ENCODE assay signal across 22 cellular contexts in the genomic region with DNA sequence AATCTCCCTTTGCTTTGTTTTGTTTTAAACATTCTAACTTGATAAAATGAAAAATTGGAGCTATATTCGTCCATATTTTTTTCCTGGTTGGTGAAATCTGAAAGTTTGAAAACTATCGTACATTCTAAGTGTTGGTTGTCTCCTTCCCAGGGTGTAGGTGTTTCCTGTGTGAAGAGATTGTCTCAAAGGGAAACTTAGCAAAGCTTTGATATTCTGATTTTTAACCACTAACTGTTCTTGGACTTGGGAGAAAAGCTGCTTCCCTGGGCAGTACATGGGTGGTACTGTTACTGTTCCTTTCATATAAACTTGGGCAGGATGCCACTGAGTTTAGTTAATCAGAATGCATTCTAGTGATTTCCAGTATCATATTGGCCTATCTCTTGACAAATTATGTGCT.
"Had no signal": no experiment of that assay in that cellular context is flagged by ENCODE, and none has a peak within 500 bp of the region (broad histone marks: within the 10 kb centered on the region; RNA-seq: fewer than 3 reads in every experiment).

No MANE protein-coding gene starts in this region.

- H3K27me3 Mint-ChIP-seq: dendritic cell treated with granulocyte-macrophage colony-stimulating factor and Interleukin-4, amounts not matched to agents 40 ng/mL and 50 ng/mL, for 4 days; stimulated activated memory B cell treated with anti-CD40 and anti-IgM and Interleukin-4, amounts not matched to agents 10 μg/mL and 1 μg/mL and 100 μg/mL, for 72 hours had no signal

- H3K36me3 ChIP-seq: ascending aorta, esophagus squamous epithelium, thyroid gland had no signal

- H3K4me1 ChIP-seq: ascending aorta, esophagus squamous epithelium, foreskin keratinocyte had no signal

- FAIRE-seq: bronchial epithelial cell, kidney had no signal

- H3K27ac Mint-ChIP-seq: activated T-helper 1 cell treated with anti-CD3 and anti-CD28 coated beads, Interleukin-12 subunit alpha, Interleukin-12 subunit beta, Interleukin-2, Interleukin-4 antibody, amounts not matched to agents 30 ng/mL and 10 ng/mL and 1 ng/mL, durations not matched to agents 14 hours and 24 hours and 36 hours; dendritic cell treated with granulocyte-macrophage colony-stimulating factor and Interleukin-4, amounts not matched to agents 40 ng/mL and 50 ng/mL, for 4 days; mesothelial cell of epicardium; nephron progenitor cell; stimulated activated memory B cell treated with anti-CD40 and anti-IgM and Interleukin-4, amounts not matched to agents 10 μg/mL and 1 μg/mL and 100 μg/mL, for 72 hours; T-helper 1 cell treated with Interleukin-12 subunit alpha and Interleukin-12 subunit beta and Interleukin-4 antibody, amounts not matched to agents 30 μg/mL and 1 μg/mL, for 36 hours had no signal

- H3K4me1 Mint-ChIP-seq: mesothelial cell of epicardium had no signal

- H3K9me3 Mint-ChIP-seq: activated T-helper 1 cell treated with anti-CD3 and anti-CD28 coated beads, Interleukin-12 subunit alpha, Interleukin-12 subunit beta, Interleukin-2, Interleukin-4 antibody, amounts not matched to agents 30 ng/mL and 10 ng/mL and 1 ng/mL, durations not matched to agents 14 hours and 24 hours and 36 hours; dendritic cell treated with granulocyte-macrophage colony-stimulating factor and Interleukin-4, amounts not matched to agents 40 ng/mL and 50 ng/mL, for 4 days; stimulated activated memory B cell treated with anti-CD40 and anti-IgM and Interleukin-4, amounts not matched to agents 10 μg/mL and 1 μg/mL and 100 μg/mL, for 72 hours; T-helper 1 cell treated with Interleukin-12 subunit alpha and Interleukin-12 subunit beta and Interleukin-4 antibody, amounts not matched to agents 30 μg/mL and 1 μg/mL, for 36 hours had no signal

- H3K27me3 ChIP-seq: ascending aorta, esophagus squamous epithelium, foreskin keratinocyte, thyroid gland had no signal

- H3K9me3 ChIP-seq: ascending aorta, esophagus squamous epithelium, thyroid gland had no signal

- H3K27ac ChIP-seq: ascending aorta, esophagus squamous epithelium, foreskin keratinocyte had no signal

- H3K4me3 ChIP-seq: ascending aorta, esophagus squamous epithelium, lung, thyroid gland had no signal

- ATAC-seq: activated CD4-positive, CD25-positive, alpha-beta regulatory T cell treated with anti-CD3 and anti-CD28 coated beads, Interleukin-2, amount 50 U/mL, for 24 hours; foreskin keratinocyte; left lobe of liver; sciatic nerve; stimulated activated memory B cell treated with anti-CD40 and anti-IgM and Interleukin-4, amounts not matched to agents 10 μg/mL and 1 μg/mL and 100 μg/mL, for 72 hours had no signal

- H3K4me3 Mint-ChIP-seq: activated T-helper 1 cell treated with anti-CD3 and anti-CD28 coated beads, Interleukin-12 subunit alpha, Interleukin-12 subunit beta, Interleukin-2, Interleukin-4 antibody, amounts not matched to agents 30 ng/mL and 10 ng/mL and 1 ng/mL, durations not matched to agents 14 hours and 24 hours and 36 hours; dendritic cell treated with granulocyte-macrophage colony-stimulating factor and Interleukin-4, amounts not matched to agents 40 ng/mL and 50 ng/mL, for 4 days; mesothelial cell of epicardium; nephron progenitor cell; stimulated activated memory B cell treated with anti-CD40 and anti-IgM and Interleukin-4, amounts not matched to agents 10 μg/mL and 1 μg/mL and 100 μg/mL, for 72 hours; T-helper 1 cell treated with Interleukin-12 subunit alpha and Interleukin-12 subunit beta and Interleukin-4 antibody, amounts not matched to agents 30 μg/mL and 1 μg/mL, for 36 hours had no signal

- DNase-seq: activated naive CD4-positive, alpha-beta T cell; activated T-cell treated with anti-CD3 and anti-CD28 coated beads for 4 hours; effector CD8-positive, alpha-beta T cell; esophagus squamous epithelium; foreskin keratinocyte; hippocampal formation; kidney; nephron progenitor cell; nucleus accumbens; stimulated activated CD4-positive, alpha-beta T cell treated with anti-CD3 and anti-CD28 coated beads, Interleukin-4, amount 100 ng/mL, for 24 hours; thyroid gland had no signal
